Comparison of ENCODE assay signal across 13 cellular contexts in genomic region chr10:73858750-73859439, GRCh38. TPM values are rescaled to one million over a fixed set of nuclear protein-coding genes. Genes with fewer than 3 reads are reported as not detected.
DNase-seq lines count a peak whose midpoint lies in the region; ATAC-seq and TF ChIP-seq lines count a peak whose summit lies in the region.
"Had no signal": no experiment of that assay in that cellular context is flagged by ENCODE, and none has a peak within 500 bp of the region (broad histone marks: within the 10 kb centered on the region; RNA-seq: fewer than 3 reads in every experiment).

No MANE protein-coding gene starts in this region.

- peaks cover 49% of the 10 kb centered on the region for H3K36me3 ChIP-seq in WERI-Rb-1
- H3K36me3 ChIP-seq: colonic mucosa had no signal

- H3K9me3 Mint-ChIP-seq in activated CD4-positive, alpha-beta T cell treated with anti-CD3 and anti-CD28 coated beads, Interleukin-2, amount 10 ng/mL, durations not matched to agents 24 days and 14 days, result no peaks in the 10 kb centered on the region
- H3K9me3 Mint-ChIP-seq in stimulated activated naive CD8-positive, alpha-beta T cell treated with anti-CD3 and anti-CD28 coated beads, Interleukin-15, amount 100 ng/mL, for 72 hours, result no peaks in the 10 kb centered on the region
- H3K9me3 Mint-ChIP-seq: naive B cell had no signal

- intact Hi-C loops in activated CD4-positive, alpha-beta T cell treated with anti-CD3 and anti-CD28 coated beads, Interleukin-2, amount 10 ng/mL, durations not matched to agents 24 days and 14 days (cut with micrococcal nuclease), result no loop called here
- intact Hi-C loops in dorsolateral prefrontal cortex (cut with DNase I), result no loop called here

- peaks cover 50% of the 10 kb centered on the region for H3K4me1 Mint-ChIP-seq in activated CD4-positive, alpha-beta T cell treated with anti-CD3 and anti-CD28 coated beads, Interleukin-2, amount 10 ng/mL, durations not matched to agents 24 days and 14 days
- H3K4me1 Mint-ChIP-seq in stimulated activated naive CD8-positive, alpha-beta T cell treated with anti-CD3 and anti-CD28 coated beads, Interleukin-15, amount 100 ng/mL, for 72 hours, result peaks cover 93% of the 10 kb centered on the region

- DNase-seq in activated CD4-positive, alpha-beta T cell treated with anti-CD3 and anti-CD28 coated beads, Interleukin-2, amount 10 ng/mL, durations not matched to agents 24 days and 14 days, result no peak
- no peak for DNase-seq in activated CD4-positive, alpha-beta T cell treated with anti-CD3 and anti-CD28 coated beads, Interleukin-2, amount 50 U/mL, for 48 hours
- no peak for DNase-seq in WERI-Rb-1
- no peak for DNase-seq in dorsolateral prefrontal cortex
- no peak for DNase-seq in stimulated activated naive CD8-positive, alpha-beta T cell treated with anti-CD3 and anti-CD28 coated beads, Interleukin-15, amount 100 ng/mL, for 72 hours
- DNase-seq in SK-N-DZ (ENCODE audit: low spot score), result no peak
- DNase-seq in stimulated activated CD4-positive, alpha-beta T cell treated with anti-CD3 and anti-CD28 coated beads, Interleukin-2, amount 100 ng/mL, for 48 hours, result no peak
- DNase-seq in G401 (ENCODE audit: low spot score), result no peak
- DNase-seq: colonic mucosa; esophagus squamous epithelium; naive B cell; NCI-H446; stimulated activated CD4-positive, alpha-beta T cell treated with anti-CD3 and anti-CD28 coated beads, Interleukin-4, amount 100 ng/mL, for 1 hour had no signal

- no peak for ATAC-seq in stimulated activated naive CD8-positive, alpha-beta T cell treated with anti-CD3 and anti-CD28 coated beads, Interleukin-15, amount 100 ng/mL, for 72 hours

- in situ Hi-C loops in G401 (cut with HindIII; ENCODE audit: low sequenced_read_pairs), result no loop called here

- TF ChIP-seq CTCF in WERI-Rb-1 (IDR thresholded peaks at IDR 0.05; ENCODE audit: low read depth, low read length) (no peak), dorsolateral prefrontal cortex (IDR thresholded peaks at IDR 0.05 in 54 of 56, conservative IDR thresholded peaks at IDR 0.05 in 2 of 56; ENCODE audit: low read depth in 1 of 56, partially characterized antibody in 56 of 56) (no peak)

- no peaks in the 10 kb centered on the region for H3K27me3 Mint-ChIP-seq in activated CD4-positive, alpha-beta T cell treated with anti-CD3 and anti-CD28 coated beads, Interleukin-2, amount 10 ng/mL, durations not matched to agents 24 days and 14 days
- H3K27me3 Mint-ChIP-seq in stimulated activated naive CD8-positive, alpha-beta T cell treated with anti-CD3 and anti-CD28 coated beads, Interleukin-15, amount 100 ng/mL, for 72 hours, result no peaks in the 10 kb centered on the region
- H3K27me3 Mint-ChIP-seq: naive B cell had no signal

- H3K27ac ChIP-seq in WERI-Rb-1 (peak overlapping the region; percentile 48; the same call in 1 of the 2 replicates), dorsolateral prefrontal cortex (peak overlapping the region in 56 of 59 donors; percentile 10 to 90 (median 75))
- H3K27ac ChIP-seq: colonic mucosa had no signal

- H3K27me3 ChIP-seq in WERI-Rb-1 (ENCODE audit: insufficient read depth, low read depth, severe bottlenecking) (no peaks in the 10 kb centered on the region), dorsolateral prefrontal cortex (no peaks in the 10 kb centered on the region)
- H3K27me3 ChIP-seq: colonic mucosa, esophagus squamous epithelium had no signal

- H3K4me3 ChIP-seq in WERI-Rb-1 (ENCODE audit: low read depth, low read length) (no peak overlapping the region), dorsolateral prefrontal cortex (no peak overlapping the region)
- H3K4me3 ChIP-seq: colonic mucosa, esophagus squamous epithelium had no signal

- peaks cover 37% of the 10 kb centered on the region for H3K36me3 Mint-ChIP-seq in activated CD4-positive, alpha-beta T cell treated with anti-CD3 and anti-CD28 coated beads, Interleukin-2, amount 10 ng/mL, durations not matched to agents 24 days and 14 days (ENCODE audit: low read depth)

- peak overlapping the region; percentile 70 for H3K4me3 Mint-ChIP-seq in activated CD4-positive, alpha-beta T cell treated with anti-CD3 and anti-CD28 coated beads, Interleukin-2, amount 10 ng/mL, durations not matched to agents 24 days and 14 days
- H3K4me3 Mint-ChIP-seq in stimulated activated naive CD8-positive, alpha-beta T cell treated with anti-CD3 and anti-CD28 coated beads, Interleukin-15, amount 100 ng/mL, for 72 hours, result peak overlapping the region; percentile 69 to 74

- no peaks in the 10 kb centered on the region for H3K9me3 ChIP-seq in WERI-Rb-1 (ENCODE audit: severe bottlenecking)
- H3K9me3 ChIP-seq: colonic mucosa, esophagus squamous epithelium had no signal

- H3K27ac Mint-ChIP-seq in activated CD4-positive, alpha-beta T cell treated with anti-CD3 and anti-CD28 coated beads, Interleukin-2, amount 10 ng/mL, durations not matched to agents 24 days and 14 days, result peak overlapping the region; percentile 71
- peak overlapping the region; percentile 71 to 75 for H3K27ac Mint-ChIP-seq in stimulated activated naive CD8-positive, alpha-beta T cell treated with anti-CD3 and anti-CD28 coated beads, Interleukin-15, amount 100 ng/mL, for 72 hours

RNA-seq across cellular contexts. Expression of gene CAMK2G, which starts 15.5 kb away (rescaled TPM):
- total RNA-seq in activated CD4-positive, alpha-beta T cell treated with anti-CD3 and anti-CD28 coated beads, Interleukin-2, amount 10 ng/mL, durations not matched to agents 24 days and 14 days, result 20.2 and 22.1 TPM in 2 replicates
- 100 to 1,000 TPM; 132 to 380 (median 250) TPM for total RNA-seq in dorsolateral prefrontal cortex
- polyA plus RNA-seq in SK-N-DZ (2014; cell fraction: cytosol; rRNA removed), result 50.3 and 68.4 TPM in 2 replicates
- polyA plus RNA-seq in SK-N-DZ (2014; cell fraction: nucleus; rRNA removed), result 118 and 135 TPM in 2 replicates
- 9.0 and 11.8 TPM in 2 replicates for total RNA-seq in G401 (2014; rRNA removed; shearing (Covaris generic))

RNA-seq across cellular contexts. Expression of gene NDST2, which starts 47.5 kb away (rescaled TPM):
- 50.5 and 50.6 TPM in 2 replicates for total RNA-seq in activated CD4-positive, alpha-beta T cell treated with anti-CD3 and anti-CD28 coated beads, Interleukin-2, amount 10 ng/mL, durations not matched to agents 24 days and 14 days
- total RNA-seq in dorsolateral prefrontal cortex, result 10 to 100 TPM; 22.9 to 57.3 (median 34.5) TPM
- 21.1 and 22.4 TPM in 2 replicates for polyA plus RNA-seq in SK-N-DZ (2014; cell fraction: cytosol; rRNA removed)
- polyA plus RNA-seq in SK-N-DZ (2014; cell fraction: nucleus; rRNA removed), result 34.4 and 36.5 TPM in 2 replicates
- total RNA-seq in G401 (2014; rRNA removed; shearing (Covaris generic)), result 3.7 and 6.9 TPM in 2 replicates

RNA-seq across cellular contexts. Expression of gene PLAU, which starts 52.0 kb away (rescaled TPM):
- 0.57 and 0.72 TPM in 2 replicates for total RNA-seq in activated CD4-positive, alpha-beta T cell treated with anti-CD3 and anti-CD28 coated beads, Interleukin-2, amount 10 ng/mL, durations not matched to agents 24 days and 14 days
- 1 to 10 TPM in 88 of 120 experiments, under 1 TPM in 31, not detected in 1; 0.37 to 7.2 (median 1.4) TPM for total RNA-seq in dorsolateral prefrontal cortex
- 0.06 TPM in 1 of 2 replicates, not detected in the other for polyA plus RNA-seq in SK-N-DZ (2014; cell fraction: cytosol; rRNA removed)
- not detected in 2 replicates for polyA plus RNA-seq in SK-N-DZ (2014; cell fraction: nucleus; rRNA removed)
- 124 and 143 TPM in 2 replicates for total RNA-seq in G401 (2014; rRNA removed; shearing (Covaris generic))

Comparison
In these comparisons a context has a peak if more than half of its experiments do, and no peak if none do; other contexts are left out.
1. RNA of gene PLAU, which starts 52.0 kb away (total RNA-seq): 124 to 143 TPM in G401; 0.37 to 7.2 TPM in dorsolateral prefrontal cortex and 0.57 to 0.72 TPM in activated CD4-positive, alpha-beta T cell treated with anti-CD3 and anti-CD28 coated beads, Interleukin-2, amount 10 ng/mL, durations not matched to agents 24 days and 14 days; every median in the first group is over 10 times any median in the second.